In the genomic region with DNA sequence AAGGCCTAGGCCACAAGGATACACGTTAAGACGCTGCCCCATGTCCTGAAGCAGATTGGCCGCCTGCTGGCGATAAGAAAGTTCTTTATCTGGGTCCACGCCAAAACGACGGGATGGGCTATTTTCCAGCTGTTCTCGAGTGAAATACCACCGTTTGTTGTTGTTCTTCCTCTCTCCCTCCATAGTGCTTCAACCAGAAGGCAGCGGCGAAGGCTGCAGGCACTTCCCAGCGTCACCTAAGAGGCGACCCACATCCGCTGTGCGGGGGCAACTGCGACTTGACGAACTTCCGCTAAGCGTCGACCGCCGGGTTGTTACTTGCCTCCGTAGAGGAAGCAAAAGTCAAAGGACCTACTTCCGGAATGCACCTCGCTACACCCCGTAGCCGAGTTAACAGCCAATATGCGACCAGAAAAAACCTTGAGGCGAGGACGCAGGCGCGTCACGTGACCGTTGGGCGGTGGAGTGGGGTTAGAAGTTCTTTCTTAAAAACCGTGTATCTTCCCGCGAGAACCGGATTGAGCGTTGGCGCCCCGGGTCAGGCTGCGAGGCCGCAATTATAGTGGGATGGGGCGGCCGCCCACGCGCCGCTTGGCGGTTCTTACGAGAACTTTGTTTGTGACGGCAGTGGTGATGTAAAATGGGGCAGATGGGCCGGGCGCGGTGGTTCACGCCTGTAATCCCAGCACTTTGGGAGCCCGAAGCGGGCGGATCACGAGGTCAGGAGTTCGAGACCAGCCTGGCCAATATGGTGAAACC, we compare ENCODE assay signal across 1 cellular context.
A peak's percentile ranks its signal among the peaks of the same experiment; 100 is the strongest.
TF ChIP-seq lines count a peak whose summit lies in the region.

A gene (minus strand): TSS at position 215 of the 759 bp plus-strand sequence. CDS start 32 bp downstream, at position 183.

TF ChIP-seq in HepG2, 621 proteins besides CTCF, POLR2A, EP300 and RAD21 (continued from another document and continues in another):
- TF ChIP-seq, protein P1, sequence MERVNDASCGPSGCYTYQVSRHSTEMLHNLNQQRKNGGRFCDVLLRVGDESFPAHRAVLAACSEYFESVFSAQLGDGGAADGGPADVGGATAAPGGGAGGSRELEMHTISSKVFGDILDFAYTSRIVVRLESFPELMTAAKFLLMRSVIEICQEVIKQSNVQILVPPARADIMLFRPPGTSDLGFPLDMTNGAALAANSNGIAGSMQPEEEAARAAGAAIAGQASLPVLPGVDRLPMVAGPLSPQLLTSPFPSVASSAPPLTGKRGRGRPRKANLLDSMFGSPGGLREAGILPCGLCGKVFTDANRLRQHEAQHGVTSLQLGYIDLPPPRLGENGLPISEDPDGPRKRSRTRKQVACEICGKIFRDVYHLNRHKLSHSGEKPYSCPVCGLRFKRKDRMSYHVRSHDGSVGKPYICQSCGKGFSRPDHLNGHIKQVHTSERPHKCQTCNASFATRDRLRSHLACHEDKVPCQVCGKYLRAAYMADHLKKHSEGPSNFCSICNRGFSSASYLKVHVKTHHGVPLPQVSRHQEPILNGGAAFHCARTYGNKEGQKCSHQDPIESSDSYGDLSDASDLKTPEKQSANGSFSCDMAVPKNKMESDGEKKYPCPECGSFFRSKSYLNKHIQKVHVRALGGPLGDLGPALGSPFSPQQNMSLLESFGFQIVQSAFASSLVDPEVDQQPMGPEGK (CRISPR knock-in tag; IDR thresholded peaks at IDR 0.05): peak; percentile 56; the same call in 1 of the 2 replicates
- TF ChIP-seq, protein P2, sequence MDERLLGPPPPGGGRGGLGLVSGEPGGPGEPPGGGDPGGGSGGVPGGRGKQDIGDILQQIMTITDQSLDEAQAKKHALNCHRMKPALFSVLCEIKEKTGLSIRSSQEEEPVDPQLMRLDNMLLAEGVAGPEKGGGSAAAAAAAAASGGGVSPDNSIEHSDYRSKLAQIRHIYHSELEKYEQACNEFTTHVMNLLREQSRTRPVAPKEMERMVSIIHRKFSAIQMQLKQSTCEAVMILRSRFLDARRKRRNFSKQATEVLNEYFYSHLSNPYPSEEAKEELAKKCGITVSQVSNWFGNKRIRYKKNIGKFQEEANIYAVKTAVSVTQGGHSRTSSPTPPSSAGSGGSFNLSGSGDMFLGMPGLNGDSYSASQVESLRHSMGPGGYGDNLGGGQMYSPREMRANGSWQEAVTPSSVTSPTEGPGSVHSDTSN (CRISPR knock-in tag; IDR thresholded peaks at IDR 0.05): no peak
- 0 out of 2 replicates have a peak, but pooled peaks have one; percentile 47 for TF ChIP-seq FOXM1 (CRISPR knock-in tag; IDR thresholded peaks at IDR 0.05)
- TF ChIP-seq ZNF331 (CRISPR knock-in tag; IDR thresholded peaks at IDR 0.05): no peak
- TF ChIP-seq ZNF777 (CRISPR knock-in tag; IDR thresholded peaks at IDR 0.05): peak; percentile 51; the same call in 1 of the 2 replicates
- TF ChIP-seq, protein P3, sequence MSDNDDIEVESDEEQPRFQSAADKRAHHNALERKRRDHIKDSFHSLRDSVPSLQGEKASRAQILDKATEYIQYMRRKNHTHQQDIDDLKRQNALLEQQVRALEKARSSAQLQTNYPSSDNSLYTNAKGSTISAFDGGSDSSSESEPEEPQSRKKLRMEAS (IDR thresholded peaks at IDR 0.05): peak; percentile 86
- no peak; the same call in 1 of the 2 replicates for TF ChIP-seq TP53 (CRISPR knock-in tag; conservative IDR thresholded peaks at IDR 0.05)
- no peak for TF ChIP-seq RFX3 (CRISPR knock-in tag; IDR thresholded peaks at IDR 0.05)
- TF ChIP-seq, protein P4, sequence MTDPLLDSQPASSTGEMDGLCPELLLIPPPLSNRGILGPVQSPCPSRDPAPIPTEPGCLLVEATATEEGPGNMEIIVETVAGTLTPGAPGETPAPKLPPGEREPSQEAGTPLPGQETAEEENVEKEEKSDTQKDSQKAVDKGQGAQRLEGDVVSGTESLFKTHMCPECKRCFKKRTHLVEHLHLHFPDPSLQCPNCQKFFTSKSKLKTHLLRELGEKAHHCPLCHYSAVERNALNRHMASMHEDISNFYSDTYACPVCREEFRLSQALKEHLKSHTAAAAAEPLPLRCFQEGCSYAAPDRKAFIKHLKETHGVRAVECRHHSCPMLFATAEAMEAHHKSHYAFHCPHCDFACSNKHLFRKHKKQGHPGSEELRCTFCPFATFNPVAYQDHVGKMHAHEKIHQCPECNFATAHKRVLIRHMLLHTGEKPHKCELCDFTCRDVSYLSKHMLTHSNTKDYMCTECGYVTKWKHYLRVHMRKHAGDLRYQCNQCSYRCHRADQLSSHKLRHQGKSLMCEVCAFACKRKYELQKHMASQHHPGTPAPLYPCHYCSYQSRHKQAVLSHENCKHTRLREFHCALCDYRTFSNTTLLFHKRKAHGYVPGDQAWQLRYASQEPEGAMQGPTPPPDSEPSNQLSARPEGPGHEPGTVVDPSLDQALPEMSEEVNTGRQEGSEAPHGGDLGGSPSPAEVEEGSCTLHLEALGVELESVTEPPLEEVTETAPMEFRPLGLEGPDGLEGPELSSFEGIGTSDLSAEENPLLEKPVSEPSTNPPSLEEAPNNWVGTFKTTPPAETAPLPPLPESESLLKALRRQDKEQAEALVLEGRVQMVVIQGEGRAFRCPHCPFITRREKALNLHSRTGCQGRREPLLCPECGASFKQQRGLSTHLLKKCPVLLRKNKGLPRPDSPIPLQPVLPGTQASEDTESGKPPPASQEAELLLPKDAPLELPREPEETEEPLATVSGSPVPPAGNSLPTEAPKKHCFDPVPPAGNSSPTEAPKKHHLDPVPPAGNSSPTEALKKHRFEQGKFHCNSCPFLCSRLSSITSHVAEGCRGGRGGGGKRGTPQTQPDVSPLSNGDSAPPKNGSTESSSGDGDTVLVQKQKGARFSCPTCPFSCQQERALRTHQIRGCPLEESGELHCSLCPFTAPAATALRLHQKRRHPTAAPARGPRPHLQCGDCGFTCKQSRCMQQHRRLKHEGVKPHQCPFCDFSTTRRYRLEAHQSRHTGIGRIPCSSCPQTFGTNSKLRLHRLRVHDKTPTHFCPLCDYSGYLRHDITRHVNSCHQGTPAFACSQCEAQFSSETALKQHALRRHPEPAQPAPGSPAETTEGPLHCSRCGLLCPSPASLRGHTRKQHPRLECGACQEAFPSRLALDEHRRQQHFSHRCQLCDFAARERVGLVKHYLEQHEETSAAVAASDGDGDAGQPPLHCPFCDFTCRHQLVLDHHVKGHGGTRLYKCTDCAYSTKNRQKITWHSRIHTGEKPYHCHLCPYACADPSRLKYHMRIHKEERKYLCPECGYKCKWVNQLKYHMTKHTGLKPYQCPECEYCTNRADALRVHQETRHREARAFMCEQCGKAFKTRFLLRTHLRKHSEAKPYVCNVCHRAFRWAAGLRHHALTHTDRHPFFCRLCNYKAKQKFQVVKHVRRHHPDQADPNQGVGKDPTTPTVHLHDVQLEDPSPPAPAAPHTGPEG (CRISPR knock-in tag; IDR thresholded peaks at IDR 0.05): no peak
- TF ChIP-seq TOE1 (CRISPR knock-in tag; IDR thresholded peaks at IDR 0.05): no peak
- TF ChIP-seq, protein P5, sequence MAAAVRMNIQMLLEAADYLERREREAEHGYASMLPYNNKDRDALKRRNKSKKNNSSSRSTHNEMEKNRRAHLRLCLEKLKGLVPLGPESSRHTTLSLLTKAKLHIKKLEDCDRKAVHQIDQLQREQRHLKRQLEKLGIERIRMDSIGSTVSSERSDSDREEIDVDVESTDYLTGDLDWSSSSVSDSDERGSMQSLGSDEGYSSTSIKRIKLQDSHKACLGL (CRISPR knock-in tag; IDR thresholded peaks at IDR 0.05): peak; percentile 60
- TF ChIP-seq, protein P6, sequence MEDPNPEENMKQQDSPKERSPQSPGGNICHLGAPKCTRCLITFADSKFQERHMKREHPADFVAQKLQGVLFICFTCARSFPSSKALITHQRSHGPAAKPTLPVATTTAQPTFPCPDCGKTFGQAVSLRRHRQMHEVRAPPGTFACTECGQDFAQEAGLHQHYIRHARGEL (CRISPR knock-in tag; IDR thresholded peaks at IDR 0.05): peak; percentile 57; the same call in 1 of the 2 replicates
- peak; percentile 53 for TF ChIP-seq ATF7-NPFF (CRISPR knock-in tag; IDR thresholded peaks at IDR 0.05; ENCODE audit: low read depth)
- no peak for TF ChIP-seq SMYD3 (CRISPR knock-in tag; IDR thresholded peaks at IDR 0.05)
- TF ChIP-seq, protein P7, sequence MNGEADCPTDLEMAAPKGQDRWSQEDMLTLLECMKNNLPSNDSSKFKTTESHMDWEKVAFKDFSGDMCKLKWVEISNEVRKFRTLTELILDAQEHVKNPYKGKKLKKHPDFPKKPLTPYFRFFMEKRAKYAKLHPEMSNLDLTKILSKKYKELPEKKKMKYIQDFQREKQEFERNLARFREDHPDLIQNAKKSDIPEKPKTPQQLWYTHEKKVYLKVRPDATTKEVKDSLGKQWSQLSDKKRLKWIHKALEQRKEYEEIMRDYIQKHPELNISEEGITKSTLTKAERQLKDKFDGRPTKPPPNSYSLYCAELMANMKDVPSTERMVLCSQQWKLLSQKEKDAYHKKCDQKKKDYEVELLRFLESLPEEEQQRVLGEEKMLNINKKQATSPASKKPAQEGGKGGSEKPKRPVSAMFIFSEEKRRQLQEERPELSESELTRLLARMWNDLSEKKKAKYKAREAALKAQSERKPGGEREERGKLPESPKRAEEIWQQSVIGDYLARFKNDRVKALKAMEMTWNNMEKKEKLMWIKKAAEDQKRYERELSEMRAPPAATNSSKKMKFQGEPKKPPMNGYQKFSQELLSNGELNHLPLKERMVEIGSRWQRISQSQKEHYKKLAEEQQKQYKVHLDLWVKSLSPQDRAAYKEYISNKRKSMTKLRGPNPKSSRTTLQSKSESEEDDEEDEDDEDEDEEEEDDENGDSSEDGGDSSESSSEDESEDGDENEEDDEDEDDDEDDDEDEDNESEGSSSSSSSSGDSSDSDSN (CRISPR knock-in tag; IDR thresholded peaks at IDR 0.05): peak; percentile 76
- TF ChIP-seq ZNF136 (CRISPR knock-in tag; IDR thresholded peaks at IDR 0.05; ENCODE audit: low read depth): no peak
- TF ChIP-seq TRIM24 (CRISPR knock-in tag; IDR thresholded peaks at IDR 0.05): no peak
- TF ChIP-seq ATM (IDR thresholded peaks at IDR 0.05; ENCODE audit: borderline replicate concordance): no peak
- peak; percentile 56; the same call in 1 of the 2 replicates for TF ChIP-seq ISL2 (CRISPR knock-in tag; IDR thresholded peaks at IDR 0.05)
- no peak for TF ChIP-seq MTF1 (CRISPR knock-in tag; IDR thresholded peaks at IDR 0.05)
- 0 out of 2 replicates have a peak, but pooled peaks have one; percentile 25 for TF ChIP-seq ZNF337 (CRISPR knock-in tag; IDR thresholded peaks at IDR 0.05; ENCODE audit: borderline replicate concordance, low read depth)
- TF ChIP-seq, protein P8, sequence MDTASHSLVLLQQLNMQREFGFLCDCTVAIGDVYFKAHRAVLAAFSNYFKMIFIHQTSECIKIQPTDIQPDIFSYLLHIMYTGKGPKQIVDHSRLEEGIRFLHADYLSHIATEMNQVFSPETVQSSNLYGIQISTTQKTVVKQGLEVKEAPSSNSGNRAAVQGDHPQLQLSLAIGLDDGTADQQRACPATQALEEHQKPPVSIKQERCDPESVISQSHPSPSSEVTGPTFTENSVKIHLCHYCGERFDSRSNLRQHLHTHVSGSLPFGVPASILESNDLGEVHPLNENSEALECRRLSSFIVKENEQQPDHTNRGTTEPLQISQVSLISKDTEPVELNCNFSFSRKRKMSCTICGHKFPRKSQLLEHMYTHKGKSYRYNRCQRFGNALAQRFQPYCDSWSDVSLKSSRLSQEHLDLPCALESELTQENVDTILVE (CRISPR knock-in tag; IDR thresholded peaks at IDR 0.05): peak; percentile 92
- TF ChIP-seq ZFP1 (CRISPR knock-in tag; IDR thresholded peaks at IDR 0.05): no peak
- TF ChIP-seq ZBTB8A (CRISPR knock-in tag; IDR thresholded peaks at IDR 0.05; ENCODE audit: borderline replicate concordance, low read depth): 0 out of 2 replicates have a peak, but pooled peaks have one; percentile 41
- TF ChIP-seq FOXC1 (CRISPR knock-in tag; IDR thresholded peaks at IDR 0.05; ENCODE audit: borderline replicate concordance): peak; percentile 52
- TF ChIP-seq GABPB1 (CRISPR knock-in tag; IDR thresholded peaks at IDR 0.05): peak; percentile 98
- TF ChIP-seq, protein P9, sequence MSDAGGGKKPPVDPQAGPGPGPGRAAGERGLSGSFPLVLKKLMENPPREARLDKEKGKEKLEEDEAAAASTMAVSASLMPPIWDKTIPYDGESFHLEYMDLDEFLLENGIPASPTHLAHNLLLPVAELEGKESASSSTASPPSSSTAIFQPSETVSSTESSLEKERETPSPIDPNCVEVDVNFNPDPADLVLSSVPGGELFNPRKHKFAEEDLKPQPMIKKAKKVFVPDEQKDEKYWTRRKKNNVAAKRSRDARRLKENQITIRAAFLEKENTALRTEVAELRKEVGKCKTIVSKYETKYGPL (CRISPR knock-in tag; IDR thresholded peaks at IDR 0.05): no peak
- TF ChIP-seq ZNF143 (CRISPR knock-in tag; IDR thresholded peaks at IDR 0.05): peak; percentile 77
- TF ChIP-seq, protein P10, sequence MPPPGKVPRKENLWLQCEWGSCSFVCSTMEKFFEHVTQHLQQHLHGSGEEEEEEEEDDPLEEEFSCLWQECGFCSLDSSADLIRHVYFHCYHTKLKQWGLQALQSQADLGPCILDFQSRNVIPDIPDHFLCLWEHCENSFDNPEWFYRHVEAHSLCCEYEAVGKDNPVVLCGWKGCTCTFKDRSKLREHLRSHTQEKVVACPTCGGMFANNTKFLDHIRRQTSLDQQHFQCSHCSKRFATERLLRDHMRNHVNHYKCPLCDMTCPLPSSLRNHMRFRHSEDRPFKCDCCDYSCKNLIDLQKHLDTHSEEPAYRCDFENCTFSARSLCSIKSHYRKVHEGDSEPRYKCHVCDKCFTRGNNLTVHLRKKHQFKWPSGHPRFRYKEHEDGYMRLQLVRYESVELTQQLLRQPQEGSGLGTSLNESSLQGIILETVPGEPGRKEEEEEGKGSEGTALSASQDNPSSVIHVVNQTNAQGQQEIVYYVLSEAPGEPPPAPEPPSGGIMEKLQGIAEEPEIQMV (CRISPR knock-in tag; IDR thresholded peaks at IDR 0.05; ENCODE audit: low read depth): no peak
- TF ChIP-seq, protein P11, sequence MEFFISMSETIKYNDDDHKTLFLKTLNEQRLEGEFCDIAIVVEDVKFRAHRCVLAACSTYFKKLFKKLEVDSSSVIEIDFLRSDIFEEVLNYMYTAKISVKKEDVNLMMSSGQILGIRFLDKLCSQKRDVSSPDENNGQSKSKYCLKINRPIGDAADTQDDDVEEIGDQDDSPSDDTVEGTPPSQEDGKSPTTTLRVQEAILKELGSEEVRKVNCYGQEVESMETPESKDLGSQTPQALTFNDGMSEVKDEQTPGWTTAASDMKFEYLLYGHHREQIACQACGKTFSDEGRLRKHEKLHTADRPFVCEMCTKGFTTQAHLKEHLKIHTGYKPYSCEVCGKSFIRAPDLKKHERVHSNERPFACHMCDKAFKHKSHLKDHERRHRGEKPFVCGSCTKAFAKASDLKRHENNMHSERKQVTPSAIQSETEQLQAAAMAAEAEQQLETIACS (CRISPR knock-in tag; IDR thresholded peaks at IDR 0.05): 0 out of 2 replicates have a peak, but pooled peaks have one; percentile 21
- peak; percentile 67; the same call in 1 of the 2 replicates for TF ChIP-seq ZNF747 (CRISPR knock-in tag; IDR thresholded peaks at IDR 0.05; ENCODE audit: borderline replicate concordance)
- TF ChIP-seq, protein P12, sequence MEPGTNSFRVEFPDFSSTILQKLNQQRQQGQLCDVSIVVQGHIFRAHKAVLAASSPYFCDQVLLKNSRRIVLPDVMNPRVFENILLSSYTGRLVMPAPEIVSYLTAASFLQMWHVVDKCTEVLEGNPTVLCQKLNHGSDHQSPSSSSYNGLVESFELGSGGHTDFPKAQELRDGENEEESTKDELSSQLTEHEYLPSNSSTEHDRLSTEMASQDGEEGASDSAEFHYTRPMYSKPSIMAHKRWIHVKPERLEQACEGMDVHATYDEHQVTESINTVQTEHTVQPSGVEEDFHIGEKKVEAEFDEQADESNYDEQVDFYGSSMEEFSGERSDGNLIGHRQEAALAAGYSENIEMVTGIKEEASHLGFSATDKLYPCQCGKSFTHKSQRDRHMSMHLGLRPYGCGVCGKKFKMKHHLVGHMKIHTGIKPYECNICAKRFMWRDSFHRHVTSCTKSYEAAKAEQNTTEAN (CRISPR knock-in tag; conservative IDR thresholded peaks at IDR 0.05): peak; percentile 17; the same call in 1 of the 2 replicates
- no peak for TF ChIP-seq XBP1 (CRISPR knock-in tag; IDR thresholded peaks at IDR 0.05)
- no peak for TF ChIP-seq MAF1 (CRISPR knock-in tag; IDR thresholded peaks at IDR 0.05; ENCODE audit: borderline replicate concordance)
- no peak for TF ChIP-seq ZNF652 (CRISPR knock-in tag; IDR thresholded peaks at IDR 0.05; ENCODE audit: borderline replicate concordance, low read depth)
- peak; percentile 86 for TF ChIP-seq TARDBP (CRISPR knock-in tag; IDR thresholded peaks at IDR 0.05)
- TF ChIP-seq TMF1 (CRISPR knock-in tag; IDR thresholded peaks at IDR 0.05; ENCODE audit: low read depth): no peak
- TF ChIP-seq RFX5 (IDR thresholded peaks at IDR 0.05; ENCODE audit: low read depth, low read length): no peak
